Comparison of ENCODE assay signal across 8 cellular contexts in the genomic region with DNA sequence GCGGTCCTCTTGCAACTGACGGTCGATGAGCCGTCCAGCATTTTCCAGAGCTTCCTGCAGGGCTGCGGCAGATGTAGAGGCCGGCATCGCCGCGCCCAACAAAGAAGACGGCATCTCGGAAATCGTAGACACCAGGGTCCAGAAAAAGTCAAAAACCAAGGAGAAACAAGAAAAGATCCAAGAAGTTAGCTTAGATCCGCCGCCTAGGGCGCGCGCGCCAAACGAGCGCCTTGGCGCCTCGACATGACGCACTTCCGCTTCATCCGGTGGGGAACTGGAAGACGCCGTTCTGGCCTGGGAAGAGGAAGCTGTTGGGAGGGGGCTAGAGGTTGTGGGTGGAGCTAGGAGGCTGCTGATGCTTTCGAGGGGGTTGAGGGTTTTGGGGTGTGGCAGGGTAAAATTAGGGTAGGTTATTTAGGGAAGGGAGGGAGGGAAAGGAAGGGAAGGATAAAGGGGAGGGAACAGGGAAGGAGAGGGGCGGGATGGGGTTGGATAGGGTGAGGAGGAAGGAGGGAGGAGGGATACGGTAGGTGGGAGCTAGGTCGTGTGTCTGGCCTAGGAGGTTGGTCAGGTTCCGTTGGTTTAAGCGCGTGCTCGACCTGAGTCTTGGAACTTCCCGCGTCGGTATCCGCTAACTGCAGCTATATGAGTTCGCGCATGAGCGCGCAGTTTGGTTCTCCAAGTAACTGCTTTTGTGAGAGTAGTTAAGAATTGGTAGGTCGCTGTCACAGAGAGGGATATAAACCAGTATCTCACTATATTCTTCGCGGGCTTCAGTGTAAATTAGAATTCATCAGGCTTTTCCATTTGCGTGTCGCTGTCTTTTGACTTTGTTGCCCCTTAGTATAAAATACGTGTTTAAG. TPM values are rescaled to one million over a fixed set of nuclear protein-coding genes. Genes with fewer than 3 reads are reported as not detected.
A peak's percentile ranks its signal among the peaks of the same experiment; 100 is the strongest.
DNase-seq lines count a peak whose midpoint lies in the region; ATAC-seq and TF ChIP-seq lines count a peak whose summit lies in the region.

A gene (minus strand): TSS at position 243 of the 863 bp plus-strand sequence. CDS start 129 bp downstream, at position 114.

- peak; percentile 90 for DNase-seq in NCI-H526 treated with DMSO at 0.1 percent for 48 hours (lab: John Stamatoyannopoulos, UW)
- peak; percentile 97 for DNase-seq in activated CD4-positive, alpha-beta T cell treated with anti-CD3 and anti-CD28 coated beads, Interleukin-2, amount 10 ng/mL, durations not matched to agents 24 days and 14 days
- peak; percentile 94 for DNase-seq in coronary artery (ENCODE audit: low spot score)
- DNase-seq in left kidney (ENCODE audit: low read depth, low spot score): peak; percentile 98
- DNase-seq in stimulated activated CD4-positive, alpha-beta T cell treated with anti-CD3 and anti-CD28 coated beads, Interleukin-2, amount 100 ng/mL, for 24 hours: peak; percentile 89 to 90

- peaks cover 43% of the 10 kb centered on the region for H4K20me1 ChIP-seq in BLaER1

- H3K27me3 Mint-ChIP-seq in activated CD4-positive, alpha-beta T cell treated with anti-CD3 and anti-CD28 coated beads, Interleukin-2, amount 10 ng/mL, durations not matched to agents 24 days and 14 days: no peaks in the 10 kb centered on the region

- H3K4me3 ChIP-seq in BLaER1 (peak within 1 kb of the TSS; percentile 83), coronary artery (peak within 1 kb of the TSS; percentile 77)

- intact Hi-C loops in activated CD4-positive, alpha-beta T cell treated with anti-CD3 and anti-CD28 coated beads, Interleukin-2, amount 10 ng/mL, durations not matched to agents 24 days and 14 days (cut with micrococcal nuclease): loop anchor here (1.0 to 5.0 kb wide), 6 partner anchors 8 to 1701 kb away; a partner anchor contains a TSS

- H3K36me3 Mint-ChIP-seq in activated CD4-positive, alpha-beta T cell treated with anti-CD3 and anti-CD28 coated beads, Interleukin-2, amount 10 ng/mL, durations not matched to agents 24 days and 14 days (ENCODE audit: low read depth): peaks cover 8% of the 10 kb centered on the region

- peaks cover 23% of the 10 kb centered on the region for H3K4me1 Mint-ChIP-seq in activated CD4-positive, alpha-beta T cell treated with anti-CD3 and anti-CD28 coated beads, Interleukin-2, amount 10 ng/mL, durations not matched to agents 24 days and 14 days

- H3K9ac ChIP-seq in BLaER1: peak within 1 kb of the TSS; percentile 90

- ATAC-seq in GM19324 (IDR thresholded peaks at IDR 0.05; ENCODE audit: low FRiP score, unreplicated experiment) (peak; percentile 94), HG03469 (IDR thresholded peaks at IDR 0.05; ENCODE audit: unreplicated experiment) (peak; percentile 85)

- H3K4me1 ChIP-seq in BLaER1: peaks cover 40% of the 10 kb centered on the region

- no peak for TF ChIP-seq CTCF in coronary artery (IDR thresholded peaks at IDR 0.05)

- H3K4me2 ChIP-seq in BLaER1: peak within 1 kb of the TSS; percentile 96

- peaks cover 28% of the 10 kb centered on the region for H3K36me3 ChIP-seq in BLaER1

- peak within 1 kb of the TSS; percentile 89 for H3K27ac ChIP-seq in BLaER1
- H3K27ac ChIP-seq in coronary artery: peak within 1 kb of the TSS; percentile 43 to 89

- H3K27me3 ChIP-seq in BLaER1: no peaks in the 10 kb centered on the region

- H3K27ac Mint-ChIP-seq in activated CD4-positive, alpha-beta T cell treated with anti-CD3 and anti-CD28 coated beads, Interleukin-2, amount 10 ng/mL, durations not matched to agents 24 days and 14 days: peak within 1 kb of the TSS; percentile 95

- peak within 1 kb of the TSS; percentile 91 for H3K4me3 Mint-ChIP-seq in activated CD4-positive, alpha-beta T cell treated with anti-CD3 and anti-CD28 coated beads, Interleukin-2, amount 10 ng/mL, durations not matched to agents 24 days and 14 days

- no peaks in the 10 kb centered on the region for H3K9me3 ChIP-seq in BLaER1

- no peaks in the 10 kb centered on the region for H3K9me3 Mint-ChIP-seq in activated CD4-positive, alpha-beta T cell treated with anti-CD3 and anti-CD28 coated beads, Interleukin-2, amount 10 ng/mL, durations not matched to agents 24 days and 14 days

RNA-seq across cellular contexts. Expression of the gene that starts here (rescaled TPM):
- 85.1 and 86.2 TPM in 2 replicates for total RNA-seq in activated CD4-positive, alpha-beta T cell treated with anti-CD3 and anti-CD28 coated beads, Interleukin-2, amount 10 ng/mL, durations not matched to agents 24 days and 14 days

Comparison
In these comparisons a context has a peak if more than half of its experiments do, and no peak if none do; other contexts are left out.
1. Peak in every context shown above with its lines: DNase-seq, ATAC-seq, H3K4me3 ChIP-seq and H3K27ac ChIP-seq.